Comparison of ENCODE assay signal across 8 cellular contexts in genomic region chr11:77047007-77047927, GRCh38. TPM values are rescaled to one million over a fixed set of nuclear protein-coding genes. Genes with fewer than 3 reads are reported as not detected.
DNase-seq lines count a peak whose midpoint lies in the region; ATAC-seq and TF ChIP-seq lines count a peak whose summit lies in the region.

No MANE protein-coding gene starts in this region.

- H4K20me1 ChIP-seq in OCI-LY7 (ENCODE audit: insufficient read depth, low read length) = no peaks in the 10 kb centered on the region
- H4K20me1 ChIP-seq in fibroblast of lung (ENCODE audit: control insufficient read depth, extremely low read depth, insufficient read depth, low read length) = no peaks in the 10 kb centered on the region

- H3K4me2 ChIP-seq in OCI-LY7 (ENCODE audit: low read length) (peak overlapping the region; percentile 64), fibroblast of lung (ENCODE audit: extremely low read depth, insufficient read depth, low read length) (peak overlapping the region; percentile 52)

- no peak overlapping the region for H3K9ac ChIP-seq in fibroblast of lung (ENCODE audit: insufficient read depth, low read length)

- H3K4me1 ChIP-seq in OCI-LY7 (ENCODE audit: insufficient read depth, low read length, poor library complexity, severe bottlenecking) (peaks cover 6% of the 10 kb centered on the region), fibroblast of lung (ENCODE audit: control insufficient read depth, extremely low read depth, insufficient read depth, low read length) (no peaks in the 10 kb centered on the region)
- H3K4me1 ChIP-seq in naive thymus-derived CD4-positive, alpha-beta T cell (ENCODE audit: control insufficient read depth in 2 of 2, insufficient read depth in 2 of 2, low read length in 2 of 2) = peaks cover 4 to 14% of the 10 kb centered on the region in 2 donors

- peak overlapping the region; percentile 50 for H3K4me3 ChIP-seq in OCI-LY7 (ENCODE audit: low read depth, low read length, poor library complexity, severe bottlenecking)
- peak overlapping the region; percentile 5 to 78 (median 42) for H3K4me3 ChIP-seq in fibroblast of lung (replicated peaks in 1 of 4; ENCODE audit: control extremely low read depth in 1 of 4, insufficient read depth in 1 of 4, low read depth in 3 of 4, low read length in 4 of 4)
- peak overlapping the region; percentile 70 for H3K4me3 ChIP-seq in naive thymus-derived CD4-positive, alpha-beta T cell (ENCODE audit: low read length)

- H3K79me2 ChIP-seq in OCI-LY7 (ENCODE audit: insufficient read depth, low read depth, low read length) (no peaks in the 10 kb centered on the region), fibroblast of lung (ENCODE audit: control insufficient read depth, insufficient read depth, low read length) (no peaks in the 10 kb centered on the region)

- POLR2A ChIA-PET in OCI-LY7 (lab: Charles Lee) = interaction anchor here (0.6 to 1.0 kb wide), 9 partner anchors 18 to 1613 kb away, joined by 3 to 5 read pairs (median 3); no protein-coding TSS in a partner anchor
- POLR2A ChIA-PET in naive thymus-derived CD4-positive, alpha-beta T cell (lab: Charles Lee) = interaction anchor here (1.1 to 2.6 kb wide), 4 partner anchors 18 to 44 kb away, joined by 3 to 8 read pairs (median 6); no protein-coding TSS in a partner anchor

- BruUV-seq in OCI-LY7 (replicated peaks; lab: Mats Ljungman, UMichigan) = no TSS peak

- H3K9me3 ChIP-seq in OCI-LY7 (ENCODE audit: low read length) (no peaks in the 10 kb centered on the region), fibroblast of lung (ENCODE audit: control insufficient read depth, insufficient read depth, low read depth, low read length) (no peaks in the 10 kb centered on the region)
- no peaks in the 10 kb centered on the region for H3K9me3 ChIP-seq in naive thymus-derived CD4-positive, alpha-beta T cell (ENCODE audit: control insufficient read depth in 2 of 3, low read length in 3 of 3)

- H3K4me1 Mint-ChIP-seq in IgD-negative memory B cell = peaks cover 6 to 9% (median 6%) of the 10 kb centered on the region in 3 donors
- peaks cover 14% of the 10 kb centered on the region for H3K4me1 Mint-ChIP-seq in activated T-cell treated with anti-CD3 and anti-CD28 coated beads, Interleukin-2, amount 50 U/mL, for 4 hours (ENCODE audit: low read depth)
- H3K4me1 Mint-ChIP-seq in naive thymus-derived CD4-positive, alpha-beta T cell = peaks cover 6 to 17% (median 12%) of the 10 kb centered on the region in 7 donors
- peaks cover 10% of the 10 kb centered on the region for H3K4me1 Mint-ChIP-seq in stimulated activated naive CD8-positive, alpha-beta T cell treated with anti-CD3 and anti-CD28 coated beads, Interleukin-15, Interleukin-2, amounts not matched to agents 100 ng/mL and 50 ng/mL, for 24 hours (ENCODE audit: low read depth)

- CTCF ChIA-PET in OCI-LY7 (lab: Charles Lee; ENCODE audit: unreplicated experiment) = interaction anchor here (0.5 to 1.5 kb wide), 3 partner anchors 14 to 141 kb away, joined by 3 to 11 read pairs (median 3); no protein-coding TSS in a partner anchor
- CTCF ChIA-PET in naive thymus-derived CD4-positive, alpha-beta T cell (lab: Charles Lee) = interaction anchor here (0.6 to 3.3 kb wide), 11 partner anchors 10 to 425 kb away, joined by 3 to 58 read pairs (median 3); no protein-coding TSS in a partner anchor

- H3K9me2 ChIP-seq in OCI-LY7 (ENCODE audit: insufficient read depth, low read length) = no peaks in the 10 kb centered on the region

- peak; percentile 77 for ATAC-seq in GM21515 (IDR thresholded peaks at IDR 0.05; ENCODE audit: unreplicated experiment)
- peak; percentile 97 for ATAC-seq in activated T-cell treated with anti-CD3 and anti-CD28 coated beads, Interleukin-2, amount 50 U/mL, for 4 hours
- ATAC-seq in naive thymus-derived CD4-positive, alpha-beta T cell = peak; percentile 89

- no peaks in the 10 kb centered on the region for H3K36me3 Mint-ChIP-seq in IgD-negative memory B cell
- H3K36me3 Mint-ChIP-seq in activated T-cell treated with anti-CD3 and anti-CD28 coated beads, Interleukin-2, amount 50 U/mL, for 4 hours (ENCODE audit: insufficient read depth) = no peaks in the 10 kb centered on the region
- no peaks in the 10 kb centered on the region for H3K36me3 Mint-ChIP-seq in naive thymus-derived CD4-positive, alpha-beta T cell
- no peaks in the 10 kb centered on the region for H3K36me3 Mint-ChIP-seq in stimulated activated naive CD8-positive, alpha-beta T cell treated with anti-CD3 and anti-CD28 coated beads, Interleukin-15, Interleukin-2, amounts not matched to agents 100 ng/mL and 50 ng/mL, for 24 hours (ENCODE audit: low read depth)

- no peaks in the 10 kb centered on the region for H3K36me3 ChIP-seq in OCI-LY7 (ENCODE audit: insufficient read depth, low read length)
- no peaks in the 10 kb centered on the region for H3K36me3 ChIP-seq in fibroblast of lung (ENCODE audit: control insufficient read depth, insufficient read depth, low read length)
- no peaks in the 10 kb centered on the region for H3K36me3 ChIP-seq in naive thymus-derived CD4-positive, alpha-beta T cell (ENCODE audit: control insufficient read depth in 2 of 3, insufficient read depth in 3 of 3, low read length in 3 of 3)

- H2AFZ ChIP-seq in OCI-LY7 (ENCODE audit: low read length) (peak overlapping the region; percentile 79; the same call in 1 of the 2 replicates), fibroblast of lung (ENCODE audit: low read length) (no peak overlapping the region)

- no peak overlapping the region for H3K27ac ChIP-seq in OCI-LY7 (ENCODE audit: low read depth, low read length, poor library complexity, severe bottlenecking)
- H3K27ac ChIP-seq in fibroblast of lung (ENCODE audit: insufficient read depth, low read length) = no peak overlapping the region
- peak overlapping the region; percentile 60 for H3K27ac ChIP-seq in naive thymus-derived CD4-positive, alpha-beta T cell (ENCODE audit: low read depth, low read length)

- peaks cover 0 to 3% (median 0%) of the 10 kb centered on the region in 3 donors for H3K9me3 Mint-ChIP-seq in IgD-negative memory B cell
- no peaks in the 10 kb centered on the region for H3K9me3 Mint-ChIP-seq in activated T-cell treated with anti-CD3 and anti-CD28 coated beads, Interleukin-2, amount 50 U/mL, for 4 hours
- H3K9me3 Mint-ChIP-seq in naive thymus-derived CD4-positive, alpha-beta T cell = peaks cover 0 to 1% (median 0%) of the 10 kb centered on the region in 11 donors
- H3K9me3 Mint-ChIP-seq in stimulated activated naive CD8-positive, alpha-beta T cell treated with anti-CD3 and anti-CD28 coated beads, Interleukin-15, Interleukin-2, amounts not matched to agents 100 ng/mL and 50 ng/mL, for 24 hours = no peaks in the 10 kb centered on the region

- TF ChIP-seq CTCF in OCI-LY7 (conservative IDR thresholded peaks at IDR 0.05; ENCODE audit: low read length) (peak; percentile 85), fibroblast of lung (conservative IDR thresholded peaks at IDR 0.05 in 1 of 2, IDR thresholded peaks at IDR 0.05 in 1 of 2; ENCODE audit: low read depth in 1 of 2, low read length in 2 of 2) (peak; percentile 60 to 71)

- H3K27ac Mint-ChIP-seq in IgD-negative memory B cell = peak overlapping the region; percentile 21 to 53 (median 34)
- peak overlapping the region; percentile 8 to 75 (median 58) for H3K27ac Mint-ChIP-seq in naive thymus-derived CD4-positive, alpha-beta T cell
- H3K27ac Mint-ChIP-seq in stimulated activated naive CD8-positive, alpha-beta T cell treated with anti-CD3 and anti-CD28 coated beads, Interleukin-15, Interleukin-2, amounts not matched to agents 100 ng/mL and 50 ng/mL, for 24 hours = peak overlapping the region; percentile 14

- peak overlapping the region; percentile 63 to 77 (median 67) for H3K4me3 Mint-ChIP-seq in IgD-negative memory B cell
- peak overlapping the region; percentile 73 for H3K4me3 Mint-ChIP-seq in activated T-cell treated with anti-CD3 and anti-CD28 coated beads, Interleukin-2, amount 50 U/mL, for 4 hours
- peak overlapping the region; percentile 55 to 82 (median 70) for H3K4me3 Mint-ChIP-seq in naive thymus-derived CD4-positive, alpha-beta T cell
- peak overlapping the region; percentile 56 for H3K4me3 Mint-ChIP-seq in stimulated activated naive CD8-positive, alpha-beta T cell treated with anti-CD3 and anti-CD28 coated beads, Interleukin-15, Interleukin-2, amounts not matched to agents 100 ng/mL and 50 ng/mL, for 24 hours

- intact Hi-C loops in OCI-LY7 (cut with micrococcal nuclease; ENCODE audit: unreplicated experiment) = loop anchor here (1.0 to 2.0 kb wide), 3 partner anchors 19 to 142 kb away; partner anchors contain the start of gene CAPN5
- intact Hi-C loops in naive thymus-derived CD4-positive, alpha-beta T cell (cut with micrococcal nuclease) = loop anchor here (1.0 to 10.0 kb wide), 23 partner anchors 19 to 1525 kb away; partner anchors contain the start of genes CAPN5 (in 2 of the 2), AAMDC (in 1 of the 2), CLNS1A (in 1 of the 2) and INTS4 (in 1 of the 2)

- peaks cover 23% of the 10 kb centered on the region for H3K27me3 Mint-ChIP-seq in IgD-negative memory B cell
- peaks cover 13% of the 10 kb centered on the region for H3K27me3 Mint-ChIP-seq in activated T-cell treated with anti-CD3 and anti-CD28 coated beads, Interleukin-2, amount 50 U/mL, for 4 hours (ENCODE audit: low read depth)
- H3K27me3 Mint-ChIP-seq in naive thymus-derived CD4-positive, alpha-beta T cell = peaks cover 6 to 25% (median 9%) of the 10 kb centered on the region in 5 donors
- peaks cover 4% of the 10 kb centered on the region for H3K27me3 Mint-ChIP-seq in stimulated activated naive CD8-positive, alpha-beta T cell treated with anti-CD3 and anti-CD28 coated beads, Interleukin-15, Interleukin-2, amounts not matched to agents 100 ng/mL and 50 ng/mL, for 24 hours

- peak; percentile 85 for DNase-seq in DMS114 treated with DMSO at 0.1 percent for 48 hours (lab: John Stamatoyannopoulos, UW; ENCODE audit: unreplicated experiment)
- peak; percentile 94 for DNase-seq in OCI-LY7 (ENCODE audit: low spot score)
- peak; percentile 69 for DNase-seq in activated T-cell treated with anti-CD3 and anti-CD28 coated beads, Interleukin-2, amount 50 U/mL, for 4 hours
- peak; percentile 87 to 96 for DNase-seq in fibroblast of lung (ENCODE audit: low read depth in 2 of 2)
- peak in 8 of 9 donors; percentile 51 to 94 (median 92) for DNase-seq in naive thymus-derived CD4-positive, alpha-beta T cell

- peaks cover 7% of the 10 kb centered on the region for H3K27me3 ChIP-seq in fibroblast of lung (ENCODE audit: control insufficient read depth, insufficient read depth, low read length)
- H3K27me3 ChIP-seq in naive thymus-derived CD4-positive, alpha-beta T cell (ENCODE audit: control insufficient read depth in 2 of 2, insufficient read depth in 2 of 2, low read length in 2 of 2) = no peaks in the 10 kb centered on the region

RNA-seq across cellular contexts. Expression of gene B3GNT6, which starts 13.1 kb away (rescaled TPM):
- polyA plus RNA-seq in IgD-negative memory B cell (not detected), fibroblast of lung (not detected in 2 replicates)
- not detected in 2 replicates for total RNA-seq in OCI-LY7 (2014; rRNA removed; shearing (Covaris generic))
- total RNA-seq in OCI-LY7 (2022) (not detected in 2 replicates), fibroblast of lung (not detected in 2 replicates)
- total RNA-seq in activated T-cell treated with anti-CD3 and anti-CD28 coated beads, Interleukin-2, amount 50 U/mL, for 4 hours = not detected
- not detected in 2 replicates for polyA plus RNA-seq in fibroblast of lung (2012)
- polyA minus RNA-seq in fibroblast of lung (ENCODE audit: low replicate concordance) = not detected in 2 replicates
- not detected for total RNA-seq in naive thymus-derived CD4-positive, alpha-beta T cell
- polyA plus RNA-seq in naive thymus-derived CD4-positive, alpha-beta T cell = not detected

RNA-seq across cellular contexts. Expression of gene CAPN5, which starts 19.5 kb away (rescaled TPM):
- 1.1 TPM for polyA plus RNA-seq in IgD-negative memory B cell
- 0.98 and 1.4 TPM in 2 replicates for total RNA-seq in OCI-LY7 (2014; rRNA removed; shearing (Covaris generic))
- total RNA-seq in OCI-LY7 (2022) = 1.5 TPM in 2 replicates
- under 1 TPM; 0.29 to 0.68 (median 0.53) TPM for total RNA-seq in activated T-cell treated with anti-CD3 and anti-CD28 coated beads, Interleukin-2, amount 50 U/mL, for 4 hours
- total RNA-seq in fibroblast of lung = 12.3 and 17.5 TPM in 2 replicates
- polyA plus RNA-seq in fibroblast of lung = 20.4 and 29.0 TPM in 2 replicates
- 21.9 and 30.1 TPM in 2 replicates for polyA plus RNA-seq in fibroblast of lung (2012)
- polyA minus RNA-seq in fibroblast of lung (ENCODE audit: low replicate concordance) = 37.0 and 64.5 TPM in 2 replicates
- total RNA-seq in naive thymus-derived CD4-positive, alpha-beta T cell = 1 to 10 TPM in 4 of 5 experiments, under 1 TPM in 1; 0.94 to 5.8 (median 5.6) TPM
- 1 to 10 TPM; 3.0 to 5.8 TPM for polyA plus RNA-seq in naive thymus-derived CD4-positive, alpha-beta T cell

RNA-seq across cellular contexts. Expression of gene OMP, which starts 55.4 kb away (rescaled TPM):
- polyA plus RNA-seq in IgD-negative memory B cell (not detected), fibroblast of lung (not detected in 2 replicates)
- not detected in 2 replicates for total RNA-seq in OCI-LY7 (2014; rRNA removed; shearing (Covaris generic))
- total RNA-seq in OCI-LY7 (2022) (not detected in 2 replicates), fibroblast of lung (0.51 and 0.83 TPM in 2 replicates)
- not detected for total RNA-seq in activated T-cell treated with anti-CD3 and anti-CD28 coated beads, Interleukin-2, amount 50 U/mL, for 4 hours
- polyA plus RNA-seq in fibroblast of lung (2012) = not detected in 2 replicates
- polyA minus RNA-seq in fibroblast of lung (ENCODE audit: low replicate concordance) = not detected in 2 replicates
- 1 to 10 TPM in 1 of 5 experiments, not detected in 4; 1.1 TPM for total RNA-seq in naive thymus-derived CD4-positive, alpha-beta T cell
- polyA plus RNA-seq in naive thymus-derived CD4-positive, alpha-beta T cell = not detected
